Comparison of ENCODE assay signal across 25 cellular contexts in the genomic region with DNA sequence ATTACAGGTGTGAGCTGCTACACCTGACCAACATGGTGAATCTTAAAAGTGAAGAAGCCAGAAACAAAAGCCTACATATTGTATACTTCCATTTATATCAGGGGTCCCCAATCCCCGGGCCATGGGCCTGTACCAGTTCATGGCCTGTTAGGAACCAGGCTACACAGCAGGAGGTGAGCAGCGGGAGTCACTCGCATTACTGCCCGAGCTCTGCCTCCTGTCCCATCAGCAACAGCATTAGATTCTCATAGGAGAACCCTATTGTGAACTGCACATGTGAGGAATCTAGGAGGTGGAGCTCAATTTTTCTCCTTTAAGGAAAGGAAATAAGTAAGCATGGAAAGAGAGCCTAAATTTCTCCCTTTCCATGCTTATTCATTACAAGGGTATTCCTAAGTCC.
"Had no signal": no experiment of that assay in that cellular context is flagged by ENCODE, and none has a peak within 500 bp of the region (broad histone marks: within the 10 kb centered on the region; RNA-seq: fewer than 3 reads in every experiment).

No MANE protein-coding gene starts in this region.

- H3K27ac Mint-ChIP-seq: immature natural killer cell; mesothelial cell of epicardium; naive thymus-derived CD4-positive, alpha-beta T cell had no signal

- H3K4me3 Mint-ChIP-seq: immature natural killer cell; mesothelial cell of epicardium; naive thymus-derived CD4-positive, alpha-beta T cell had no signal

- ATAC-seq: foreskin keratinocyte; gastroesophageal sphincter; heart left ventricle; left colon; left lobe of liver; lower lobe of right lung; naive thymus-derived CD4-positive, alpha-beta T cell had no signal

- H2AFZ ChIP-seq: hepatocyte had no signal

- H3K27ac ChIP-seq: coronary artery, dorsolateral prefrontal cortex, esophagus muscularis mucosa, foreskin keratinocyte, gastroesophageal sphincter, heart left ventricle, hepatocyte, left ventricle myocardium inferior, lower lobe of right lung had no signal

- H3K27me3 Mint-ChIP-seq: naive thymus-derived CD4-positive, alpha-beta T cell had no signal

- FAIRE-seq: colon, endothelial cell of umbilical vein, frontal cortex, kidney had no signal

- H3K27me3 ChIP-seq: dorsolateral prefrontal cortex, esophagus muscularis mucosa, foreskin keratinocyte, gastroesophageal sphincter, heart left ventricle, hepatocyte had no signal

- DNase-seq: dermis blood vessel endothelial cell; dorsolateral prefrontal cortex; effector CD4-positive, alpha-beta T cell; effector memory CD4-positive, alpha-beta T cell; foreskin keratinocyte; heart left ventricle; hypothalamus; immature natural killer cell; islet precursor cell; kidney; kidney glomerular epithelial cell; left colon; left ventricle myocardium inferior; lower lobe of right lung; mesenchymal stem cell; naive thymus-derived CD4-positive, alpha-beta T cell had no signal

- H3K4me3 ChIP-seq: coronary artery, dorsolateral prefrontal cortex, esophagus muscularis mucosa, gastroesophageal sphincter, heart left ventricle, hepatocyte, left ventricle myocardium inferior, lower lobe of right lung had no signal

- H3K4me1 ChIP-seq: foreskin keratinocyte had no signal

- H3K4me2 ChIP-seq: hepatocyte had no signal
